13 cellular contexts compared by ENCODE assay signal in genomic region chrX:82813671-82814078, GRCh38.
DNase-seq lines count a peak whose midpoint lies in the region; ATAC-seq and TF ChIP-seq lines count a peak whose summit lies in the region.
"Had no signal": no experiment of that assay in that cellular context is flagged by ENCODE, and none has a peak within 500 bp of the region (broad histone marks: within the 10 kb centered on the region; RNA-seq: fewer than 3 reads in every experiment).

No MANE protein-coding gene starts in this region.

- H3K27ac ChIP-seq in lower lobe of right lung: no peak overlapping the region
- H3K27ac ChIP-seq: cardiac muscle cell had no signal

- peaks cover 9% of the 10 kb centered on the region for H3K9me3 Mint-ChIP-seq in MCF 10A (ENCODE audit: unreplicated experiment)
- H3K9me3 Mint-ChIP-seq in natural killer cell treated with Interleukin-12 subunit alpha and Interleukin-12 subunit beta and Interleukin-15 and Interleukin-18, amount 100 ng/mL, for 72 hours: peaks cover 11% of the 10 kb centered on the region

- POLR2A ChIA-PET in MCF 10A (lab: Yijun Ruan, JAX): interaction anchor here (0.6 to 5.3 kb wide), 6 partner anchors 52 to 325 kb away, joined by 3 to 68 read pairs (median 4); no protein-coding TSS in a partner anchor

- H3K4me3 ChIP-seq in MG63 (no peak overlapping the region), lower lobe of right lung (no peak overlapping the region)
- H3K4me3 ChIP-seq: cardiac muscle cell had no signal

- TF ChIP-seq CTCF in MCF 10A (IDR thresholded peaks at IDR 0.05; ENCODE audit: unreplicated experiment): no peak
- TF ChIP-seq CTCF in lower lobe of right lung (IDR thresholded peaks at IDR 0.05): no peak

- peaks cover 41% of the 10 kb centered on the region for H3K36me3 Mint-ChIP-seq in MCF 10A (ENCODE audit: insufficient read depth, unreplicated experiment)
- peaks cover 4% of the 10 kb centered on the region for H3K36me3 Mint-ChIP-seq in natural killer cell treated with Interleukin-12 subunit alpha and Interleukin-12 subunit beta and Interleukin-15 and Interleukin-18, amount 100 ng/mL, for 72 hours
- H3K36me3 Mint-ChIP-seq: IgD-negative memory B cell, naive B cell had no signal

- H3K9me3 ChIP-seq in MG63 (no peaks in the 10 kb centered on the region), lower lobe of right lung (no peaks in the 10 kb centered on the region)

- CTCF ChIA-PET in MCF 10A (lab: Yijun Ruan, JAX): no interaction called here

- peaks cover 38% of the 10 kb centered on the region for H3K4me1 Mint-ChIP-seq in MCF 10A (ENCODE audit: insufficient read depth, unreplicated experiment)
- no peaks in the 10 kb centered on the region for H3K4me1 Mint-ChIP-seq in natural killer cell treated with Interleukin-12 subunit alpha and Interleukin-12 subunit beta and Interleukin-15 and Interleukin-18, amount 100 ng/mL, for 72 hours (ENCODE audit: low read depth in 2 of 2)
- H3K4me1 Mint-ChIP-seq: IgD-negative memory B cell, naive B cell had no signal

- DNase-seq in COLO829 (ENCODE audit: low spot score) (peak; percentile 71), MG63 (peak; percentile 34), MCF 10A (ENCODE audit: unreplicated experiment) (peak; percentile 98), lower lobe of right lung (no peak), NCI-H2171 treated with DMSO at 0.1 percent for 48 hours (lab: John Stamatoyannopoulos, UW) (no peak), NCI-H82 (lab: John Stamatoyannopoulos, UW) (no peak)
- DNase-seq in natural killer cell treated with Interleukin-12 subunit alpha and Interleukin-12 subunit beta and Interleukin-15 and Interleukin-18, amount 100 ng/mL, for 72 hours (ENCODE audit: low spot score): no peak
- DNase-seq: head of caudate nucleus, naive B cell had no signal

- no peak overlapping the region for H3K4me3 Mint-ChIP-seq in MCF 10A (ENCODE audit: unreplicated experiment)
- no peak overlapping the region for H3K4me3 Mint-ChIP-seq in natural killer cell treated with Interleukin-12 subunit alpha and Interleukin-12 subunit beta and Interleukin-15 and Interleukin-18, amount 100 ng/mL, for 72 hours
- H3K4me3 Mint-ChIP-seq: IgD-negative memory B cell; naive B cell; T-helper 2 cell treated with Interferon-gamma antibody and Interleukin-4, amounts not matched to agents 5 μg/mL and 100 μg/mL, for 36 hours had no signal

- H3K27me3 Mint-ChIP-seq in MCF 10A (ENCODE audit: insufficient read depth, unreplicated experiment): no peaks in the 10 kb centered on the region
- no peaks in the 10 kb centered on the region for H3K27me3 Mint-ChIP-seq in natural killer cell treated with Interleukin-12 subunit alpha and Interleukin-12 subunit beta and Interleukin-15 and Interleukin-18, amount 100 ng/mL, for 72 hours
- H3K27me3 Mint-ChIP-seq: naive B cell had no signal

- intact Hi-C loops in MCF 10A (cut with micrococcal nuclease) (loop anchor here (5.0 to 10.0 kb wide), 2 partner anchors 56 to 129 kb away; no protein-coding TSS in a partner anchor), lower lobe of right lung (cut with DNase I) (no loop called here)

- peak overlapping the region; percentile 66 for H3K27ac Mint-ChIP-seq in MCF 10A (ENCODE audit: low read depth, unreplicated experiment)
- no peak overlapping the region for H3K27ac Mint-ChIP-seq in natural killer cell treated with Interleukin-12 subunit alpha and Interleukin-12 subunit beta and Interleukin-15 and Interleukin-18, amount 100 ng/mL, for 72 hours
- H3K27ac Mint-ChIP-seq: IgD-negative memory B cell; naive B cell; T-helper 2 cell treated with Interferon-gamma antibody and Interleukin-4, amounts not matched to agents 5 μg/mL and 100 μg/mL, for 36 hours had no signal

- ATAC-seq in lower lobe of right lung (peak; percentile 83 to 96), HG03442 (IDR thresholded peaks at IDR 0.05; ENCODE audit: unreplicated experiment) (no peak)
- ATAC-seq in natural killer cell treated with Interleukin-12 subunit alpha and Interleukin-12 subunit beta and Interleukin-15 and Interleukin-18, amount 100 ng/mL, for 72 hours: no peak

- H3K4me1 ChIP-seq in lower lobe of right lung: no peaks in the 10 kb centered on the region

- no peaks in the 10 kb centered on the region for H3K36me3 ChIP-seq in MG63
- H3K36me3 ChIP-seq in lower lobe of right lung: no peaks in the 10 kb centered on the region
- H3K36me3 ChIP-seq: cardiac muscle cell had no signal

- H3K27me3 ChIP-seq in MG63: no peaks in the 10 kb centered on the region
- no peaks in the 10 kb centered on the region for H3K27me3 ChIP-seq in lower lobe of right lung (ENCODE audit: low read depth)
- H3K27me3 ChIP-seq: cardiac muscle cell had no signal

- no TSS peak for BruUV-seq in MCF 10A (replicated peaks; lab: Mats Ljungman, UMichigan)

Comparison
In these comparisons a context has a peak if more than half of its experiments do, and no peak if none do; other contexts are left out.
1. DNase-seq: peak in COLO829 (single experiment), MG63 (single experiment) and MCF 10A (single experiment); none in lower lobe of right lung (single experiment), NCI-H2171 treated with DMSO at 0.1 percent for 48 hours (single experiment), natural killer cell treated with Interleukin-12 subunit alpha and Interleukin-12 subunit beta and Interleukin-15 and Interleukin-18, amount 100 ng/mL, for 72 hours (single experiment) and NCI-H82 (single experiment).
2. ATAC-seq: peak in lower lobe of right lung (2 of 2); none in HG03442 (single experiment) and natural killer cell treated with Interleukin-12 subunit alpha and Interleukin-12 subunit beta and Interleukin-15 and Interleukin-18, amount 100 ng/mL, for 72 hours (0 of 2).